In genomic region chr16:88422733-88423447, GRCh38 we compare ENCODE assay signal across 2 cellular contexts.
TF ChIP-seq lines count a peak whose summit lies in the region.

No MANE protein-coding gene starts in this region.

TF ChIP-seq in IMR-90, 13 proteins besides CTCF, POLR2A, EP300 and RAD21:
- TF ChIP-seq RCOR1 (IDR thresholded peaks at IDR 0.05; ENCODE audit: insufficient replicate concordance, low read length): no peak
- TF ChIP-seq USF2 (IDR thresholded peaks at IDR 0.05; ENCODE audit: low read depth, low read length): no peak
- TF ChIP-seq ELK1 (IDR thresholded peaks at IDR 0.05; ENCODE audit: borderline replicate concordance, low read depth, low read length): no peak
- no peak for TF ChIP-seq MXI1 (IDR thresholded peaks at IDR 0.05; ENCODE audit: borderline replicate concordance, low read depth, low read length)
- TF ChIP-seq NFE2L2 (IDR thresholded peaks at IDR 0.05; ENCODE audit: low read depth, low read length): no peak
- no peak for TF ChIP-seq CHD1 (IDR thresholded peaks at IDR 0.05; ENCODE audit: low read depth, low read length)
- TF ChIP-seq CEBPB (IDR thresholded peaks at IDR 0.05; ENCODE audit: low read depth, low read length): no peak
- no peak for TF ChIP-seq FOS (IDR thresholded peaks at IDR 0.05; ENCODE audit: low read depth, low read length)
- no peak for TF ChIP-seq BHLHE40 (IDR thresholded peaks at IDR 0.05; ENCODE audit: low read depth, low read length)
- no peak for TF ChIP-seq RFX5 (IDR thresholded peaks at IDR 0.05; ENCODE audit: low read depth, low read length)

TF ChIP-seq in H1, 55 proteins besides CTCF, POLR2A, EP300 and RAD21:
- TF ChIP-seq USF2 (IDR thresholded peaks at IDR 0.05; ENCODE audit: low read length) (no peak), FOSL1 (IDR thresholded peaks at IDR 0.05; ENCODE audit: insufficient read depth, low read depth, low read length) (no peak), YY1 (IDR thresholded peaks at IDR 0.05; ENCODE audit: low read depth, low read length) (no peak), ATF2 (IDR thresholded peaks at IDR 0.05; ENCODE audit: low read length) (no peak), MAFK (IDR thresholded peaks at IDR 0.05; ENCODE audit: low read depth, low read length) (no peak), CEBPB (IDR thresholded peaks at IDR 0.05; ENCODE audit: low read depth, low read length) (no peak), RXRA (IDR thresholded peaks at IDR 0.05; ENCODE audit: insufficient read depth, low read depth, low read length) (no peak), JUN (IDR thresholded peaks at IDR 0.05; ENCODE audit: low read depth, low read length) (no peak), EGR1 (IDR thresholded peaks at IDR 0.05; ENCODE audit: borderline replicate concordance, low read depth, low read length) (no peak), SAP30 (IDR thresholded peaks at IDR 0.05; ENCODE audit: insufficient read depth, insufficient replicate concordance, low read length) (no peak)
TF ChIP-seq in H1: peak in this region for 0.
